Comparison of ENCODE assay signal across 36 cellular contexts in the genomic region with DNA sequence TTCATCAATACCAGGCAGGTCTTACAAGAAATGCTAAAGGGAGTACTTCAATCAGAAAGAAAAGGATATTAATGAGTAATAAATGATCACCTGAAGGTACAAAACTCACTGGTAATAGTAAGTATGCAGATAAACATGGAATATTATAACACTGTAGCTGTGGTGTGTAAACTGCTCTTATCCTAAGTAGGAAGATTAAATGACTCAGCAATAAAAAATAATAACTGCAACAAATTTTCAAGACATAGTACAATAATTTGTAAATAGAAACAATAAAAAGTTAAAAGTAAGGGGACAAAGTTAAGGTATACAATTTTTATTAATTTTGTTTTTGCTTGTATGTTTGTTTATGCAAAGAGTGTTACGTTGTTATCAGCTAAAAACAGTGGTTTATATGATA. TPM values are rescaled to one million over a fixed set of nuclear protein-coding genes. Genes with fewer than 3 reads are reported as not detected.
"Had no signal": no experiment of that assay in that cellular context is flagged by ENCODE, and none has a peak within 500 bp of the region (broad histone marks: within the 10 kb centered on the region; RNA-seq: fewer than 3 reads in every experiment).

No MANE protein-coding gene starts in this region.

- H3K27me3 ChIP-seq: body of pancreas, brain microvascular endothelial cell had no signal

- H3K4me3 ChIP-seq: adrenal gland, body of pancreas, breast epithelium had no signal

- H3K36me3 ChIP-seq: adrenal gland, brain microvascular endothelial cell, breast epithelium had no signal

- DNase-seq: activated B cell treated with CpG ODN at 0.5 μM for 24 hours; activated CD4-positive, alpha-beta memory T cell treated with anti-CD3 and anti-CD28 coated beads for 36 hours; activated CD4-positive, alpha-beta T cell treated with anti-CD3 and anti-CD28 coated beads for 4 hours; activated CD4-positive, alpha-beta T cell treated with anti-CD3 and anti-CD28 coated beads, Interleukin-2, amount 10 ng/mL, durations not matched to agents 24 days and 14 days; activated CD4-positive, alpha-beta T cell treated with anti-CD3 and anti-CD28 coated beads, Interleukin-2, amount 50 U/mL, for 1 hour; activated CD4-positive, alpha-beta T cell treated with anti-CD3 and anti-CD28 coated beads, Interleukin-2, amount 50 U/mL, for 4 hours; activated CD4-positive, CD25-positive, alpha-beta regulatory T cell treated with anti-CD3 and anti-CD28 coated beads, Interleukin-2, amount 50 U/mL, for 72 hours; activated CD8-positive, alpha-beta memory T cell treated with anti-CD3 and anti-CD28 coated beads, Interleukin-2, amount 50 U/mL, for 4 hours; activated CD8-positive, alpha-beta T cell treated with anti-CD3 and anti-CD28 coated beads for 36 hours; activated effector memory CD4-positive, alpha-beta T cell treated with anti-CD3 and anti-CD28 coated beads, Interleukin-2, amount 50 U/mL, for 16 hours; activated gamma-delta T cell treated with Interleukin-2 at 50 U/mL for 16 hours; activated naive CD4-positive, alpha-beta T cell; activated naive CD4-positive, alpha-beta T cell treated with anti-CD3 and anti-CD28 coated beads for 36 hours; activated naive CD4-positive, alpha-beta T cell treated with anti-CD3 and anti-CD28 coated beads, Interleukin-2, amount 50 U/mL, for 16 hours; activated naive CD8-positive, alpha-beta T cell treated with anti-CD3 and anti-CD28 coated beads for 36 hours; activated T-cell treated with anti-CD3 and anti-CD28 coated beads for 4 hours; activated T-cell treated with anti-CD3 and anti-CD28 coated beads, Interleukin-2, amount 50 U/mL, for 1 hour; activated T-cell treated with anti-CD3 and anti-CD28 coated beads, Interleukin-2, amount 50 U/mL, for 4 hours; activated T-cell treated with anti-CD3 and anti-CD28 coated beads, Interleukin-2, amount 50 U/mL, for 72 hours; adrenal gland; amniotic stem cell; aorta; body of pancreas; brain microvascular endothelial cell; central memory CD4-positive, alpha-beta T cell; T-helper 9 cell had no signal

- H3K4me1 ChIP-seq: adrenal gland, body of pancreas, breast epithelium had no signal

- H3K9me3 Mint-ChIP-seq: activated B cell treated with CpG ODN at 0.5 μM for 24 hours; activated CD4-positive, alpha-beta memory T cell treated with anti-CD3 and anti-CD28 coated beads for 36 hours; activated CD4-positive, alpha-beta T cell treated with anti-CD3 and anti-CD28 coated beads, Interleukin-2, amount 10 ng/mL, durations not matched to agents 24 days and 14 days; activated CD8-positive, alpha-beta T cell treated with anti-CD3 and anti-CD28 coated beads for 36 hours; activated naive CD4-positive, alpha-beta T cell treated with anti-CD3 and anti-CD28 coated beads for 36 hours; activated naive CD4-positive, alpha-beta T cell treated with anti-CD3 and anti-CD28 coated beads, Interleukin-2, amount 50 U/mL, for 72 hours; activated naive CD8-positive, alpha-beta T cell treated with anti-CD3 and anti-CD28 coated beads for 36 hours; activated T-cell treated with anti-CD3 and anti-CD28 coated beads, Interleukin-2, amount 50 U/mL, for 4 hours; activated T-cell treated with anti-CD3 and anti-CD28 coated beads, Interleukin-2, amount 50 U/mL, for 72 hours; activated T-helper 1 cell treated with anti-CD3 and anti-CD28 coated beads, Interleukin-12 subunit alpha, Interleukin-12 subunit beta, Interleukin-2, Interleukin-4 antibody, amounts not matched to agents 30 ng/mL and 10 ng/mL and 1 ng/mL, durations not matched to agents 14 hours and 24 hours and 36 hours; activated T-helper 17 cell treated with anti-CD3 and anti-CD28 coated beads, Interleukin-2, amount 50 U/mL, for 72 hours; T-helper 1 cell treated with Interleukin-12 subunit alpha and Interleukin-12 subunit beta and Interleukin-4 antibody, amounts not matched to agents 30 μg/mL and 1 μg/mL, for 36 hours; T-helper 2 cell treated with Interferon-gamma antibody and Interleukin-4, amounts not matched to agents 5 μg/mL and 100 μg/mL, for 36 hours had no signal

- H3K4me1 Mint-ChIP-seq: activated B cell treated with CpG ODN at 0.5 μM for 24 hours; activated CD4-positive, alpha-beta T cell treated with anti-CD3 and anti-CD28 coated beads, Interleukin-2, amount 10 ng/mL, durations not matched to agents 24 days and 14 days; activated naive CD8-positive, alpha-beta T cell treated with anti-CD3 and anti-CD28 coated beads for 36 hours; activated T-helper 17 cell treated with anti-CD3 and anti-CD28 coated beads, Interleukin-2, amount 50 U/mL, for 72 hours had no signal

- H3K27me3 Mint-ChIP-seq: activated B cell treated with CpG ODN at 0.5 μM for 24 hours; activated CD4-positive, alpha-beta memory T cell treated with anti-CD3 and anti-CD28 coated beads for 36 hours; activated CD4-positive, alpha-beta T cell treated with anti-CD3 and anti-CD28 coated beads, Interleukin-2, amount 10 ng/mL, durations not matched to agents 24 days and 14 days; activated CD8-positive, alpha-beta T cell treated with anti-CD3 and anti-CD28 coated beads for 36 hours had no signal

- H3K36me3 Mint-ChIP-seq: activated CD4-positive, alpha-beta memory T cell treated with anti-CD3 and anti-CD28 coated beads for 36 hours; activated naive CD4-positive, alpha-beta T cell treated with anti-CD3 and anti-CD28 coated beads, Interleukin-2, amount 50 U/mL, for 72 hours; activated naive CD8-positive, alpha-beta T cell treated with anti-CD3 and anti-CD28 coated beads for 36 hours had no signal

- H3K9me3 ChIP-seq: adrenal gland, body of pancreas, breast epithelium had no signal

- H3K27ac Mint-ChIP-seq: activated B cell treated with CpG ODN at 0.5 μM for 24 hours; activated CD4-positive, alpha-beta memory T cell treated with anti-CD3 and anti-CD28 coated beads for 36 hours; activated CD4-positive, alpha-beta T cell treated with anti-CD3 and anti-CD28 coated beads, Interleukin-2, amount 10 ng/mL, durations not matched to agents 24 days and 14 days; activated CD8-positive, alpha-beta T cell treated with anti-CD3 and anti-CD28 coated beads for 36 hours; activated naive CD4-positive, alpha-beta T cell treated with anti-CD3 and anti-CD28 coated beads for 36 hours; activated naive CD4-positive, alpha-beta T cell treated with anti-CD3 and anti-CD28 coated beads, Interleukin-2, amount 50 U/mL, for 72 hours; activated naive CD8-positive, alpha-beta T cell treated with anti-CD3 and anti-CD28 coated beads for 36 hours; activated T-cell treated with anti-CD3 and anti-CD28 coated beads, Interleukin-2, amount 50 U/mL, for 72 hours; activated T-helper 1 cell treated with anti-CD3 and anti-CD28 coated beads, Interleukin-12 subunit alpha, Interleukin-12 subunit beta, Interleukin-2, Interleukin-4 antibody, amounts not matched to agents 30 ng/mL and 10 ng/mL and 1 ng/mL, durations not matched to agents 14 hours and 24 hours and 36 hours; activated T-helper 17 cell treated with anti-CD3 and anti-CD28 coated beads, Interleukin-2, amount 50 U/mL, for 72 hours; T-helper 1 cell treated with Interleukin-12 subunit alpha and Interleukin-12 subunit beta and Interleukin-4 antibody, amounts not matched to agents 30 μg/mL and 1 μg/mL, for 36 hours; T-helper 2 cell treated with Interferon-gamma antibody and Interleukin-4, amounts not matched to agents 5 μg/mL and 100 μg/mL, for 36 hours had no signal

- H3K4me3 Mint-ChIP-seq: activated B cell treated with CpG ODN at 0.5 μM for 24 hours; activated CD4-positive, alpha-beta memory T cell treated with anti-CD3 and anti-CD28 coated beads for 36 hours; activated CD4-positive, alpha-beta T cell treated with anti-CD3 and anti-CD28 coated beads, Interleukin-2, amount 10 ng/mL, durations not matched to agents 24 days and 14 days; activated CD8-positive, alpha-beta T cell treated with anti-CD3 and anti-CD28 coated beads for 36 hours; activated naive CD4-positive, alpha-beta T cell treated with anti-CD3 and anti-CD28 coated beads for 36 hours; activated naive CD8-positive, alpha-beta T cell treated with anti-CD3 and anti-CD28 coated beads for 36 hours; activated T-cell treated with anti-CD3 and anti-CD28 coated beads, Interleukin-2, amount 50 U/mL, for 4 hours; activated T-cell treated with anti-CD3 and anti-CD28 coated beads, Interleukin-2, amount 50 U/mL, for 72 hours; activated T-helper 1 cell treated with anti-CD3 and anti-CD28 coated beads, Interleukin-12 subunit alpha, Interleukin-12 subunit beta, Interleukin-2, Interleukin-4 antibody, amounts not matched to agents 30 ng/mL and 10 ng/mL and 1 ng/mL, durations not matched to agents 14 hours and 24 hours and 36 hours; activated T-helper 17 cell treated with anti-CD3 and anti-CD28 coated beads, Interleukin-2, amount 50 U/mL, for 72 hours; T-helper 1 cell treated with Interleukin-12 subunit alpha and Interleukin-12 subunit beta and Interleukin-4 antibody, amounts not matched to agents 30 μg/mL and 1 μg/mL, for 36 hours; T-helper 2 cell treated with Interferon-gamma antibody and Interleukin-4, amounts not matched to agents 5 μg/mL and 100 μg/mL, for 36 hours had no signal

- ATAC-seq: activated CD8-positive, alpha-beta T cell treated with anti-CD3 and anti-CD28 coated beads for 36 hours; activated naive CD4-positive, alpha-beta T cell treated with anti-CD3 and anti-CD28 coated beads, Interleukin-2, amount 50 U/mL, for 72 hours; activated T-cell treated with anti-CD3 and anti-CD28 coated beads, Interleukin-2, amount 50 U/mL, for 4 hours; activated T-cell treated with anti-CD3 and anti-CD28 coated beads, Interleukin-2, amount 50 U/mL, for 72 hours; activated T-helper 17 cell treated with anti-CD3 and anti-CD28 coated beads, Interleukin-2, amount 50 U/mL, for 72 hours; body of pancreas had no signal

- FAIRE-seq: TTC549 had no signal

- H3K27ac ChIP-seq: adrenal gland, body of pancreas, brain microvascular endothelial cell, breast epithelium, VCaP had no signal

RNA-seq across cellular contexts. Expression of gene DACH2, which starts 43.7 kb away (rescaled TPM):
- total RNA-seq: activated B cell treated with CpG ODN at 0.5 μM for 24 hours; activated CD4-positive, alpha-beta memory T cell treated with anti-CD3 and anti-CD28 coated beads for 36 hours; activated CD4-positive, alpha-beta T cell treated with anti-CD3 and anti-CD28 coated beads, Interleukin-2, amount 10 ng/mL, durations not matched to agents 24 days and 14 days; activated CD8-positive, alpha-beta memory T cell treated with anti-CD3 and anti-CD28 coated beads for 36 hours; activated CD8-positive, alpha-beta T cell treated with anti-CD3 and anti-CD28 coated beads for 36 hours; activated naive CD4-positive, alpha-beta T cell treated with anti-CD3 and anti-CD28 coated beads for 36 hours; activated naive CD4-positive, alpha-beta T cell treated with anti-CD3 and anti-CD28 coated beads, Interleukin-2, amount 50 U/mL, for 72 hours; activated naive CD8-positive, alpha-beta T cell treated with anti-CD3 and anti-CD28 coated beads for 36 hours; activated T-cell treated with anti-CD3 and anti-CD28 coated beads, Interleukin-2, amount 50 U/mL, for 4 hours; activated T-helper 1 cell treated with anti-CD3 and anti-CD28 coated beads, Interleukin-12 subunit alpha, Interleukin-12 subunit beta, Interleukin-2, Interleukin-4 antibody, amounts not matched to agents 30 ng/mL and 10 ng/mL and 1 ng/mL, durations not matched to agents 14 hours and 24 hours and 36 hours; activated T-helper 17 cell treated with anti-CD3 and anti-CD28 coated beads, Interleukin-2, amount 50 U/mL, for 72 hours; cardiac septum had no signal
- polyA plus RNA-seq: aorta had no signal
